In the genomic region with DNA sequence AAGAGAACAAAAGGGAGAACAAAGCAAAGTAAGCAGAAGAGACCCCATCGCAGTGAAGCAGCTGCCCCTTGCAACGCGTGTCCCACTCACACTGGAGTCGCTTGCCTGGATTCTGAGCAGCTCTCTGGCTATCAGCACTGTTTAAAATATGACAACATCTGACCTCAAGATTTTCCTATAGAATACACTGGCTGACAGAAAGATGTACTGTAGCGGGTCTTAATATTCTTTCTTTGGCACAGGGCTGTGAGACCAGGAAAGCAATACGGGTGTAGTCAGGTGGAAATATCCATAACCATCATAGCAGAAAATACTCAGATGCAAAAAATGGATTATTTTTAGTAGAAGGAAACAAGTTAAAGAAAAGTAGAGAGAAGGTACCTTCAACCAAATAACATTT, we compare ENCODE assay signal across 26 cellular contexts.
"Had no signal": no experiment of that assay in that cellular context is flagged by ENCODE, and none has a peak within 500 bp of the region (broad histone marks: within the 10 kb centered on the region; RNA-seq: fewer than 3 reads in every experiment).

No MANE protein-coding gene starts in this region.

- H3K4me3 ChIP-seq: hepatocyte, left ventricle myocardium inferior, lung, mucosa of descending colon, neural progenitor cell, ovary, prostate gland, skin epidermis, suprapubic skin, thoracic aorta, tibial artery, upper lobe of right lung had no signal

- H3K9ac ChIP-seq: neural progenitor cell had no signal

- H3K79me2 ChIP-seq: hepatocyte had no signal

- H3K9me3 ChIP-seq: left ventricle myocardium inferior, mucosa of descending colon, neutrophil, ovary, prostate gland, suprapubic skin, thoracic aorta, tibial artery, upper lobe of right lung had no signal

- H3K27ac Mint-ChIP-seq: natural killer cell treated with Interleukin-12 subunit alpha and Interleukin-12 subunit beta and Interleukin-15 and Interleukin-18, amount 100 ng/mL, for 72 hours; neural progenitor cell; stimulated activated effector memory CD8-positive, alpha-beta T cell treated with anti-CD3 and anti-CD28 coated beads, Interleukin-12 subunit alpha, Interleukin-12 subunit beta, amount 100 ng/mL, for 72 hours; stimulated activated naive CD8-positive, alpha-beta T cell treated with anti-CD3 and anti-CD28 coated beads, Interleukin-15, Interleukin-2, amounts not matched to agents 100 ng/mL and 50 ng/mL, for 24 hours had no signal

- H3K27me3 ChIP-seq: hepatocyte, neural progenitor cell, neutrophil, ovary, suprapubic skin, tibial artery, upper lobe of right lung had no signal

- DNase-seq: islet precursor cell; left ventricle myocardium inferior; mesendoderm; midbrain; mucosa of descending colon; naive thymus-derived CD4-positive, alpha-beta T cell; occipital lobe; ovary; retina; right cardiac atrium; stimulated activated CD4-positive, alpha-beta T cell treated with anti-CD3 and anti-CD28 coated beads, Interleukin-4, amount 100 ng/mL, for 24 hours; stimulated activated naive CD4-positive, alpha-beta T cell; tibial artery; trophoblast cell; upper lobe of right lung had no signal

- H3K4me1 ChIP-seq: neural progenitor cell, prostate gland, suprapubic skin, tibial artery, upper lobe of right lung had no signal

- H3K9me3 Mint-ChIP-seq: naive thymus-derived CD4-positive, alpha-beta T cell; natural killer cell treated with Interleukin-12 subunit alpha and Interleukin-12 subunit beta and Interleukin-15 and Interleukin-18, amount 100 ng/mL, for 72 hours; neural progenitor cell; stimulated activated effector memory CD8-positive, alpha-beta T cell treated with anti-CD3 and anti-CD28 coated beads, Interleukin-12 subunit alpha, Interleukin-12 subunit beta, amount 100 ng/mL, for 72 hours; stimulated activated naive CD8-positive, alpha-beta T cell treated with anti-CD3 and anti-CD28 coated beads, Interleukin-15, Interleukin-2, amounts not matched to agents 100 ng/mL and 50 ng/mL, for 24 hours had no signal

- H3K4me3 Mint-ChIP-seq: naive thymus-derived CD4-positive, alpha-beta T cell; natural killer cell treated with Interleukin-12 subunit alpha and Interleukin-12 subunit beta and Interleukin-15 and Interleukin-18, amount 100 ng/mL, for 72 hours; neural progenitor cell; stimulated activated effector memory CD8-positive, alpha-beta T cell treated with anti-CD3 and anti-CD28 coated beads, Interleukin-12 subunit alpha, Interleukin-12 subunit beta, amount 100 ng/mL, for 72 hours; stimulated activated naive CD8-positive, alpha-beta T cell treated with anti-CD3 and anti-CD28 coated beads, Interleukin-15, Interleukin-2, amounts not matched to agents 100 ng/mL and 50 ng/mL, for 24 hours had no signal

- H3K4me2 ChIP-seq: hepatocyte, neural progenitor cell had no signal

- H2AFZ ChIP-seq: hepatocyte, neural progenitor cell had no signal

- H3K4me1 Mint-ChIP-seq: naive thymus-derived CD4-positive, alpha-beta T cell; neural progenitor cell; stimulated activated effector memory CD8-positive, alpha-beta T cell treated with anti-CD3 and anti-CD28 coated beads, Interleukin-12 subunit alpha, Interleukin-12 subunit beta, amount 100 ng/mL, for 72 hours had no signal

- H3K27ac ChIP-seq: hepatocyte, left ventricle myocardium inferior, neural progenitor cell, neutrophil, ovary, prostate gland, skin epidermis, suprapubic skin, thoracic aorta, tibial artery, upper lobe of right lung had no signal

- H3K36me3 Mint-ChIP-seq: naive thymus-derived CD4-positive, alpha-beta T cell; natural killer cell treated with Interleukin-12 subunit alpha and Interleukin-12 subunit beta and Interleukin-15 and Interleukin-18, amount 100 ng/mL, for 72 hours; neural progenitor cell; stimulated activated effector memory CD8-positive, alpha-beta T cell treated with anti-CD3 and anti-CD28 coated beads, Interleukin-12 subunit alpha, Interleukin-12 subunit beta, amount 100 ng/mL, for 72 hours had no signal

- H3K36me3 ChIP-seq: left ventricle myocardium inferior, neural progenitor cell, neutrophil, ovary, prostate gland, suprapubic skin, thoracic aorta, tibial artery, upper lobe of right lung had no signal

- H3K27me3 Mint-ChIP-seq: naive thymus-derived CD4-positive, alpha-beta T cell; stimulated activated naive CD8-positive, alpha-beta T cell treated with anti-CD3 and anti-CD28 coated beads, Interleukin-15, Interleukin-2, amounts not matched to agents 100 ng/mL and 50 ng/mL, for 24 hours had no signal
